ENCODE assay signal across 25 cellular contexts in the genomic region with DNA sequence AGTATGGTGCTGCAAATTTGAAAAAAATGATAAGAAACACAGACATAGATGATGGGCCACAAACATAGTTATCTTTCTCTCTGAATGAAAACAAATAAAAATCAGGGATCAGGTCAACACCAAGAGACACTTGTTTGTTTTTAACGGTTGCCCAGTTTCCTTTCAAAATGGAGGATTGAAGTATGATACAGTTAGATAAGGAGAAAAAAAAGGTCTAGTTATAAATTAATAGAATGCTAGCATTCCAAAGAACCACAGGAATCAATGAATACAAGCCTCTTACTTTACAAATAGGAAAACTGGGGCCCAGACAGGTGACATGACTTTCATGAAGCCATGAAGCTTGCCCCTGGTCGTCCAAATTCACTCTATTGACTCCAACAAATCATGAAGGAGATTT.
"Had no signal": no experiment of that assay in that cellular context is flagged by ENCODE, and none has a peak within 500 bp of the region (broad histone marks: within the 10 kb centered on the region; RNA-seq: fewer than 3 reads in every experiment).

No MANE protein-coding gene starts in this region.

- DNase-seq: activated CD4-positive, alpha-beta T cell treated with anti-CD3 and anti-CD28 coated beads for 48 hours; activated CD4-positive, alpha-beta T cell treated with anti-CD3 and anti-CD28 coated beads, Interleukin-2, amount 50 U/mL, for 4 hours; activated CD8-positive, alpha-beta memory T cell treated with anti-CD3 and anti-CD28 coated beads, Interleukin-2, amount 50 U/mL, for 48 hours; activated CD8-positive, alpha-beta T cell treated with anti-CD3 and anti-CD28 coated beads, Interleukin-2, amount 10 ng/mL, durations not matched to agents 7 days and 5 days; activated naive CD4-positive, alpha-beta T cell treated with anti-CD3 and anti-CD28 coated beads, Interleukin-2, amount 50 U/mL, for 16 hours; activated naive CD8-positive, alpha-beta T cell treated with anti-CD3 and anti-CD28 coated beads, Interleukin-2, amount 10 ng/mL, durations not matched to agents 7 days and 5 days; activated T-cell treated with anti-CD3 and anti-CD28 coated beads, Interleukin-2, amount 50 U/mL, for 1 hour; adrenal gland; anterior cingulate cortex; NCI-H1092; NCI-H1417; NCI-H1930; NCI-H2171 treated with DMSO at 0.1 percent for 48 hours; NCI-H345; NCI-H510A; NCI-H526 treated with DMSO at 0.1 percent for 48 hours; NK-92 treated with Interleukin-12 subunit alpha and Interleukin-12 subunit beta, amount 100 ng/mL, for 24 hours; OCI-M1; Right ventricle myocardium superior; SJCRH30; SK-N-SH had no signal

- H3K4me1 ChIP-seq: adrenal gland, SJCRH30 had no signal

- H3K9me3 ChIP-seq: adrenal gland, SJCRH30, SK-N-SH had no signal

- H3K27ac Mint-ChIP-seq: activated CD8-positive, alpha-beta T cell treated with anti-CD3 and anti-CD28 coated beads, Interleukin-2, amount 10 ng/mL, durations not matched to agents 7 days and 5 days; activated naive CD8-positive, alpha-beta T cell treated with anti-CD3 and anti-CD28 coated beads, Interleukin-2, amount 10 ng/mL, durations not matched to agents 7 days and 5 days; T-helper 1 cell treated with Interleukin-12 subunit alpha and Interleukin-12 subunit beta and Interleukin-4 antibody, amounts not matched to agents 30 μg/mL and 1 μg/mL, for 36 hours had no signal

- H3K27me3 ChIP-seq: adrenal gland, SJCRH30 had no signal

- H3K27ac ChIP-seq: adrenal gland, RWPE1, SJCRH30 had no signal

- ATAC-seq: activated CD4-positive, CD25-positive, alpha-beta regulatory T cell treated with anti-CD3 and anti-CD28 coated beads, Interleukin-2, amount 50 U/mL, for 24 hours; activated CD8-positive, alpha-beta T cell treated with anti-CD3 and anti-CD28 coated beads, Interleukin-2, amount 10 ng/mL, durations not matched to agents 7 days and 5 days; Panc1 had no signal

- H3K4me1 Mint-ChIP-seq: activated naive CD8-positive, alpha-beta T cell treated with anti-CD3 and anti-CD28 coated beads, Interleukin-2, amount 10 ng/mL, durations not matched to agents 7 days and 5 days had no signal

- H3K4me3 ChIP-seq: adrenal gland, SJCRH30 had no signal

- H3K9ac ChIP-seq: SK-N-SH had no signal

- H3K9me3 Mint-ChIP-seq: activated naive CD8-positive, alpha-beta T cell treated with anti-CD3 and anti-CD28 coated beads, Interleukin-2, amount 10 ng/mL, durations not matched to agents 7 days and 5 days; T-helper 1 cell treated with Interleukin-12 subunit alpha and Interleukin-12 subunit beta and Interleukin-4 antibody, amounts not matched to agents 30 μg/mL and 1 μg/mL, for 36 hours had no signal

- H3K36me3 ChIP-seq: adrenal gland, SJCRH30 had no signal

- H3K4me3 Mint-ChIP-seq: activated CD8-positive, alpha-beta T cell treated with anti-CD3 and anti-CD28 coated beads, Interleukin-2, amount 10 ng/mL, durations not matched to agents 7 days and 5 days; activated naive CD8-positive, alpha-beta T cell treated with anti-CD3 and anti-CD28 coated beads, Interleukin-2, amount 10 ng/mL, durations not matched to agents 7 days and 5 days; T-helper 1 cell treated with Interleukin-12 subunit alpha and Interleukin-12 subunit beta and Interleukin-4 antibody, amounts not matched to agents 30 μg/mL and 1 μg/mL, for 36 hours had no signal

- H3K36me3 Mint-ChIP-seq: activated naive CD8-positive, alpha-beta T cell treated with anti-CD3 and anti-CD28 coated beads, Interleukin-2, amount 10 ng/mL, durations not matched to agents 7 days and 5 days had no signal

- H3K4me2 ChIP-seq: SK-N-SH had no signal
